Comparison of ENCODE assay signal across 36 cellular contexts in genomic region chr5:175285263-175285662, GRCh38.
DNase-seq lines count a peak whose midpoint lies in the region; ATAC-seq, FAIRE-seq and TF ChIP-seq lines count a peak whose summit lies in the region.
"Had no signal": no experiment of that assay in that cellular context is flagged by ENCODE, and none has a peak within 500 bp of the region (broad histone marks: within the 10 kb centered on the region; RNA-seq: fewer than 3 reads in every experiment).

No MANE protein-coding gene starts in this region.

- no peaks in the 10 kb centered on the region for H4K20me1 ChIP-seq in IMR-90 (ENCODE audit: insufficient read depth, low read length)

- H3K9me3 Mint-ChIP-seq in activated T-cell treated with anti-CD3 and anti-CD28 coated beads, Interleukin-2, amount 50 U/mL, for 72 hours: peaks cover 0 to 1% of the 10 kb centered on the region in 2 donors
- H3K9me3 Mint-ChIP-seq in effector memory CD8-positive, alpha-beta T cell: peaks cover 0 to 2% of the 10 kb centered on the region in 2 donors
- H3K9me3 Mint-ChIP-seq: activated CD8-positive, alpha-beta T cell treated with anti-CD3 and anti-CD28 coated beads for 36 hours; activated naive CD4-positive, alpha-beta T cell treated with anti-CD3 and anti-CD28 coated beads, Interleukin-2, amount 50 U/mL, for 72 hours; activated T-helper 2 cell treated with anti-CD3 and anti-CD28 coated beads, Interferon-gamma antibody, Interleukin-2, Interleukin-4, amounts not matched to agents 10 μg/mL and 5 μg/mL and 100 μg/mL, durations not matched to agents 14 hours and 24 hours and 36 hours; nephron progenitor cell had no signal

- H3K9me3 ChIP-seq in A549 (no peaks in the 10 kb centered on the region; the same call in 2 of the 3 replicates), IMR-90 (ENCODE audit: control insufficient read depth, insufficient read depth, low read length) (no peaks in the 10 kb centered on the region)
- H3K9me3 ChIP-seq: colonic mucosa, gastrocnemius medialis, suprapubic skin had no signal

- no peak overlapping the region for H4K91ac ChIP-seq in IMR-90 (ENCODE audit: insufficient read depth, low read depth, low read length)

- intact Hi-C loops in IMR-90 (cut with micrococcal nuclease): no loop called here

- POLR2A ChIA-PET in A549 (lab: Yijun Ruan, JAX) (no interaction called here), IMR-90 (lab: Charles Lee; ENCODE audit: unreplicated experiment) (no interaction called here)

- no peak overlapping the region for H2BK20ac ChIP-seq in IMR-90 (ENCODE audit: low read depth, low read length)

- H3K79me1 ChIP-seq in IMR-90 (ENCODE audit: low read depth in 1 of 2, low read length in 2 of 2): no peaks in the 10 kb centered on the region

- H4K8ac ChIP-seq in IMR-90 (ENCODE audit: low read depth in 2 of 2, low read length in 2 of 2): no peak overlapping the region

- H3K4ac ChIP-seq in IMR-90 (ENCODE audit: low read depth, low read length): no peak overlapping the region

- TF ChIP-seq POLR2A in A549 (IDR thresholded peaks at IDR 0.05; ENCODE audit: low read length) (no peak), IMR-90 (IDR thresholded peaks at IDR 0.05; ENCODE audit: low read depth, low read length) (no peak)

- no peak overlapping the region for H2BK120ac ChIP-seq in IMR-90 (ENCODE audit: low read depth, low read length)

- in situ Hi-C loops in IMR-90 (cut with MboI; ENCODE audit: low sequenced_read_pairs): no loop called here
- in situ Hi-C loops in astrocyte of the cerebellum (cut with HindIII; ENCODE audit: low sequenced_read_pairs): no loop called here

- dilution Hi-C loops in IMR-90 (cut with HindIII; ENCODE audit: low sequenced_read_pairs, unreplicated experiment): no loop called here

- H3K27me3 Mint-ChIP-seq in activated T-cell treated with anti-CD3 and anti-CD28 coated beads, Interleukin-2, amount 50 U/mL, for 72 hours (ENCODE audit: low read depth): peaks cover 18% of the 10 kb centered on the region
- H3K27me3 Mint-ChIP-seq in effector memory CD8-positive, alpha-beta T cell: peaks cover 9 to 14% of the 10 kb centered on the region in 2 donors
- H3K27me3 Mint-ChIP-seq: stimulated activated naive B cell treated with anti-CD40 and anti-IgM and Interleukin-4, amounts not matched to agents 10 μg/mL and 1 μg/mL and 100 μg/mL, for 72 hours had no signal

- H3K4me1 ChIP-seq in A549 (peaks cover 35% of the 10 kb centered on the region), IMR-90 (ENCODE audit: control insufficient read depth, insufficient read depth, low read length) (no peaks in the 10 kb centered on the region), foreskin keratinocyte (peaks cover 31% of the 10 kb centered on the region)
- H3K4me1 ChIP-seq: colonic mucosa, gastrocnemius medialis, suprapubic skin had no signal

- ATAC-seq in A549: no peak
- ATAC-seq in IMR-90 (ENCODE audit: low read depth): peak; percentile 35; the same call in 1 of the 2 replicates
- ATAC-seq in foreskin keratinocyte: peak; percentile 50
- no peak for ATAC-seq in activated T-cell treated with anti-CD3 and anti-CD28 coated beads, Interleukin-2, amount 50 U/mL, for 72 hours (replicated peaks in 1 of 2)
- ATAC-seq in GM18907 (IDR thresholded peaks at IDR 0.05; ENCODE audit: unreplicated experiment): no peak
- ATAC-seq in effector memory CD8-positive, alpha-beta T cell (replicated peaks): no peak
- ATAC-seq: activated CD4-positive, alpha-beta T cell treated with anti-CD3 and anti-CD28 coated beads for 36 hours; activated CD8-positive, alpha-beta T cell treated with anti-CD3 and anti-CD28 coated beads for 36 hours; activated naive CD4-positive, alpha-beta T cell treated with anti-CD3 and anti-CD28 coated beads, Interleukin-2, amount 50 U/mL, for 72 hours; gastrocnemius medialis; K562; stimulated activated naive B cell treated with anti-CD40 and anti-IgM and Interleukin-4, amounts not matched to agents 10 μg/mL and 1 μg/mL and 100 μg/mL, for 72 hours had no signal

- TF ChIP-seq EP300 in A549 (IDR thresholded peaks at IDR 0.05): no peak

- H3K9me1 ChIP-seq in IMR-90 (ENCODE audit: insufficient read depth, low read length): 0 out of 2 replicates have a peak, but pooled peaks cover 3% of the 10 kb centered on the region

- H3K56ac ChIP-seq in IMR-90 (ENCODE audit: extremely low read depth, insufficient read depth, low read length): no peak overlapping the region

- H2AK5ac ChIP-seq in IMR-90 (ENCODE audit: low read depth, low read length): no peak overlapping the region

- no peak overlapping the region for H2AFZ ChIP-seq in IMR-90 (replicated peaks; ENCODE audit: low read length, poor library complexity)

- no peak overlapping the region for H2BK15ac ChIP-seq in IMR-90 (ENCODE audit: low read depth, low read length)

- DNase-seq in A549 (ENCODE audit: low read depth in 1 of 2, low spot score in 1 of 2) (no peak), IMR-90 (peak; percentile 17), astrocyte of the cerebellum (ENCODE audit: low read depth) (peak; percentile 22), foreskin keratinocyte (peak; percentile 67 to 82), NCI-H2107 treated with DMSO at 0.1 percent for 48 hours (lab: John Stamatoyannopoulos, UW; ENCODE audit: unreplicated experiment) (no peak)
- DNase-seq in activated T-cell treated with anti-CD3 and anti-CD28 coated beads, Interleukin-2, amount 50 U/mL, for 72 hours: no peak
- no peak for DNase-seq in effector memory CD8-positive, alpha-beta T cell
- DNase-seq: activated CD4-positive, alpha-beta T cell treated with anti-CD3 and anti-CD28 coated beads for 36 hours; activated CD8-positive, alpha-beta T cell treated with anti-CD3 and anti-CD28 coated beads for 36 hours; AML-193; Calu3; CD4-positive, CD25-positive, alpha-beta regulatory T cell; colonic mucosa; DMS79 treated with DMSO at 0.1 percent for 48 hours; effector CD4-positive, alpha-beta T cell; gastrocnemius medialis; GF-D8; GOT3; hippocampal formation; mammary epithelial cell; NCI-H2029; NCI-H2227 treated with DMSO at 0.1 percent for 48 hours; NCI-H526 treated with DMSO at 0.1 percent for 48 hours; nephron progenitor cell; SIG-M5; stimulated activated naive B cell treated with anti-CD40 and anti-IgM and Interleukin-4, amounts not matched to agents 10 μg/mL and 1 μg/mL and 100 μg/mL, for 72 hours; T1000 had no signal

- H3K9ac ChIP-seq in IMR-90 (ENCODE audit: low read depth, low read length): no peak overlapping the region

- no peaks in the 10 kb centered on the region for H3K4me1 Mint-ChIP-seq in activated T-cell treated with anti-CD3 and anti-CD28 coated beads, Interleukin-2, amount 50 U/mL, for 72 hours (ENCODE audit: low read depth)
- no peaks in the 10 kb centered on the region for H3K4me1 Mint-ChIP-seq in effector memory CD8-positive, alpha-beta T cell (ENCODE audit: low read depth in 2 of 2)
- H3K4me1 Mint-ChIP-seq: activated CD4-positive, alpha-beta T cell treated with anti-CD3 and anti-CD28 coated beads for 36 hours; CD4-positive, CD25-positive, alpha-beta regulatory T cell; nephron progenitor cell; stimulated activated naive B cell treated with anti-CD40 and anti-IgM and Interleukin-4, amounts not matched to agents 10 μg/mL and 1 μg/mL and 100 μg/mL, for 72 hours had no signal

- H3K4me2 ChIP-seq in A549 (0 out of 3 replicates have a peak overlapping the region, but pooled peaks have one; percentile 15), IMR-90 (ENCODE audit: low read depth, low read length) (no peak overlapping the region)

- no peak overlapping the region for H3K27ac Mint-ChIP-seq in activated T-cell treated with anti-CD3 and anti-CD28 coated beads, Interleukin-2, amount 50 U/mL, for 72 hours
- no peak overlapping the region for H3K27ac Mint-ChIP-seq in effector memory CD8-positive, alpha-beta T cell
- H3K27ac Mint-ChIP-seq: activated CD4-positive, alpha-beta T cell treated with anti-CD3 and anti-CD28 coated beads for 36 hours; activated CD8-positive, alpha-beta T cell treated with anti-CD3 and anti-CD28 coated beads for 36 hours; activated naive CD4-positive, alpha-beta T cell treated with anti-CD3 and anti-CD28 coated beads, Interleukin-2, amount 50 U/mL, for 72 hours; activated T-helper 2 cell treated with anti-CD3 and anti-CD28 coated beads, Interferon-gamma antibody, Interleukin-2, Interleukin-4, amounts not matched to agents 10 μg/mL and 5 μg/mL and 100 μg/mL, durations not matched to agents 14 hours and 24 hours and 36 hours; CD4-positive, CD25-positive, alpha-beta regulatory T cell; nephron progenitor cell; stimulated activated naive B cell treated with anti-CD40 and anti-IgM and Interleukin-4, amounts not matched to agents 10 μg/mL and 1 μg/mL and 100 μg/mL, for 72 hours had no signal

- H4K5ac ChIP-seq in IMR-90 (ENCODE audit: low read depth, low read length): no peak overlapping the region

- no peak overlapping the region for H3K18ac ChIP-seq in IMR-90 (ENCODE audit: low read depth, low read length)

- no peak for FAIRE-seq in A549 (lab: Jason Lieb, UNC)
- FAIRE-seq: HTR-8/SVneo, K562 had no signal

- no TSS peak for BruUV-seq in IMR-90 (replicated peaks; lab: Mats Ljungman, UMichigan)

- H3K27ac ChIP-seq in A549 (peak overlapping the region in 1 of 2 experiments; percentile 37; a peak in 1 of 6 replicates), IMR-90 (ENCODE audit: insufficient read depth, low read length) (no peak overlapping the region), foreskin keratinocyte (no peak overlapping the region)
- H3K27ac ChIP-seq: 22Rv1, cardiac muscle cell, colonic mucosa, gastrocnemius medialis, suprapubic skin, VCaP had no signal

- TF ChIP-seq CTCF in A549 (IDR thresholded peaks at IDR 0.05) (no peak), IMR-90 (conservative IDR thresholded peaks at IDR 0.05; ENCODE audit: low read depth, low read length) (no peak), astrocyte of the cerebellum (IDR thresholded peaks at IDR 0.05; ENCODE audit: low read depth, low read length, missing control alignments) (no peak), foreskin keratinocyte (conservative IDR thresholded peaks at IDR 0.05) (no peak)

- no peaks in the 10 kb centered on the region for H3K36me3 Mint-ChIP-seq in activated T-cell treated with anti-CD3 and anti-CD28 coated beads, Interleukin-2, amount 50 U/mL, for 72 hours (ENCODE audit: insufficient read depth in 2 of 2)
- no peaks in the 10 kb centered on the region for H3K36me3 Mint-ChIP-seq in effector memory CD8-positive, alpha-beta T cell (ENCODE audit: insufficient read depth)
- H3K36me3 Mint-ChIP-seq: activated naive CD4-positive, alpha-beta T cell treated with anti-CD3 and anti-CD28 coated beads, Interleukin-2, amount 50 U/mL, for 72 hours; CD4-positive, CD25-positive, alpha-beta regulatory T cell; stimulated activated naive B cell treated with anti-CD40 and anti-IgM and Interleukin-4, amounts not matched to agents 10 μg/mL and 1 μg/mL and 100 μg/mL, for 72 hours had no signal

- H3K4me3 ChIP-seq in A549 (no peak overlapping the region), IMR-90 (ENCODE audit: insufficient read depth, low read depth, low read length) (no peak overlapping the region), astrocyte of the cerebellum (ENCODE audit: low read depth, low read length) (no peak overlapping the region)
- H3K4me3 ChIP-seq: cardiac muscle cell, colonic mucosa, gastrocnemius medialis, K562, suprapubic skin had no signal

- H2BK5ac ChIP-seq in IMR-90 (ENCODE audit: low read depth, low read length, poor library complexity, severe bottlenecking): no peak overlapping the region

- H2AK9ac ChIP-seq in IMR-90 (replicated peaks; ENCODE audit: low read depth, low read length, poor library complexity): no peak overlapping the region

- H3K36me3 ChIP-seq in IMR-90 (ENCODE audit: control insufficient read depth, insufficient read depth, low read length): no peaks in the 10 kb centered on the region
- H3K36me3 ChIP-seq: cardiac muscle cell, colonic mucosa, gastrocnemius medialis, suprapubic skin had no signal

- H3K27me3 ChIP-seq in IMR-90 (ENCODE audit: control insufficient read depth, insufficient read depth, low read length): no peaks in the 10 kb centered on the region
- no peaks in the 10 kb centered on the region for H3K27me3 ChIP-seq in foreskin keratinocyte
- H3K27me3 ChIP-seq: cardiac muscle cell, colonic mucosa, gastrocnemius medialis, suprapubic skin had no signal

- no peak overlapping the region for H3K4me3 Mint-ChIP-seq in activated T-cell treated with anti-CD3 and anti-CD28 coated beads, Interleukin-2, amount 50 U/mL, for 72 hours
- no peak overlapping the region for H3K4me3 Mint-ChIP-seq in effector memory CD8-positive, alpha-beta T cell
- H3K4me3 Mint-ChIP-seq: activated CD4-positive, alpha-beta T cell treated with anti-CD3 and anti-CD28 coated beads for 36 hours; activated CD8-positive, alpha-beta T cell treated with anti-CD3 and anti-CD28 coated beads for 36 hours; CD4-positive, CD25-positive, alpha-beta regulatory T cell; nephron progenitor cell; stimulated activated naive B cell treated with anti-CD40 and anti-IgM and Interleukin-4, amounts not matched to agents 10 μg/mL and 1 μg/mL and 100 μg/mL, for 72 hours had no signal

- no peak overlapping the region for H3K23ac ChIP-seq in IMR-90 (ENCODE audit: low read depth, low read length)

- CTCF ChIA-PET in A549 (lab: Yijun Ruan, JAX): interaction anchor here (1.0 kb wide), 1 partner anchor 349 kb away, joined by 3 read pairs; no protein-coding TSS in a partner anchor
- CTCF ChIA-PET in IMR-90 (lab: Yijun Ruan, JAX): no interaction called here

- TF ChIP-seq RAD21 in A549 (conservative IDR thresholded peaks at IDR 0.05 in 1 of 2, IDR thresholded peaks at IDR 0.05 in 1 of 2) (no peak), IMR-90 (IDR thresholded peaks at IDR 0.05; ENCODE audit: low read length) (no peak)

- H3K14ac ChIP-seq in IMR-90 (replicated peaks; ENCODE audit: low read depth, low read length): no peak overlapping the region

Comparison
In these comparisons a context has a peak if more than half of its experiments do, and no peak if none do; other contexts are left out.
1. ATAC-seq: peak in IMR-90 (single experiment) and foreskin keratinocyte (single experiment); none in A549 (0 of 2), activated T-cell treated with anti-CD3 and anti-CD28 coated beads, Interleukin-2, amount 50 U/mL, for 72 hours (0 of 2), GM18907 (single experiment) and effector memory CD8-positive, alpha-beta T cell (single experiment).
2. DNase-seq: peak in IMR-90 (single experiment), astrocyte of the cerebellum (single experiment) and foreskin keratinocyte (2 of 2); none in A549 (0 of 2), activated T-cell treated with anti-CD3 and anti-CD28 coated beads, Interleukin-2, amount 50 U/mL, for 72 hours (0 of 2), NCI-H2107 treated with DMSO at 0.1 percent for 48 hours (single experiment) and effector memory CD8-positive, alpha-beta T cell (0 of 3).